In genomic region chr1:179042087-179042486, GRCh38 we compare ENCODE assay signal across 1 cellular context.
TF ChIP-seq lines count a peak whose summit lies in the region.

No MANE protein-coding gene starts in this region.

TF ChIP-seq in IMR-90, 13 proteins besides CTCF, POLR2A, EP300 and RAD21:
- TF ChIP-seq, protein P1, sequence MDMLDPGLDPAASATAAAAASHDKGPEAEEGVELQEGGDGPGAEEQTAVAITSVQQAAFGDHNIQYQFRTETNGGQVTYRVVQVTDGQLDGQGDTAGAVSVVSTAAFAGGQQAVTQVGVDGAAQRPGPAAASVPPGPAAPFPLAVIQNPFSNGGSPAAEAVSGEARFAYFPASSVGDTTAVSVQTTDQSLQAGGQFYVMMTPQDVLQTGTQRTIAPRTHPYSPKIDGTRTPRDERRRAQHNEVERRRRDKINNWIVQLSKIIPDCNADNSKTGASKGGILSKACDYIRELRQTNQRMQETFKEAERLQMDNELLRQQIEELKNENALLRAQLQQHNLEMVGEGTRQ (IDR thresholded peaks at IDR 0.05; ENCODE audit: low read depth, low read length): no peak
- TF ChIP-seq MAFK (IDR thresholded peaks at IDR 0.05; ENCODE audit: low read depth, low read length) (no peak), RFX5 (IDR thresholded peaks at IDR 0.05; ENCODE audit: low read depth, low read length) (no peak), RCOR1 (IDR thresholded peaks at IDR 0.05; ENCODE audit: insufficient replicate concordance, low read length) (no peak), FOS (IDR thresholded peaks at IDR 0.05; ENCODE audit: low read depth, low read length) (no peak), NFE2L2 (IDR thresholded peaks at IDR 0.05; ENCODE audit: low read depth, low read length) (no peak), CEBPB (IDR thresholded peaks at IDR 0.05; ENCODE audit: low read depth, low read length) (no peak), BHLHE40 (IDR thresholded peaks at IDR 0.05; ENCODE audit: low read depth, low read length) (no peak), MAZ (IDR thresholded peaks at IDR 0.05; ENCODE audit: borderline replicate concordance, low read depth, low read length) (no peak), MXI1 (IDR thresholded peaks at IDR 0.05; ENCODE audit: borderline replicate concordance, low read depth, low read length) (no peak), SMC3 (IDR thresholded peaks at IDR 0.05; ENCODE audit: low read depth, low read length) (no peak), CHD1 (IDR thresholded peaks at IDR 0.05; ENCODE audit: low read depth, low read length) (no peak)
- TF ChIP-seq, protein P2, sequence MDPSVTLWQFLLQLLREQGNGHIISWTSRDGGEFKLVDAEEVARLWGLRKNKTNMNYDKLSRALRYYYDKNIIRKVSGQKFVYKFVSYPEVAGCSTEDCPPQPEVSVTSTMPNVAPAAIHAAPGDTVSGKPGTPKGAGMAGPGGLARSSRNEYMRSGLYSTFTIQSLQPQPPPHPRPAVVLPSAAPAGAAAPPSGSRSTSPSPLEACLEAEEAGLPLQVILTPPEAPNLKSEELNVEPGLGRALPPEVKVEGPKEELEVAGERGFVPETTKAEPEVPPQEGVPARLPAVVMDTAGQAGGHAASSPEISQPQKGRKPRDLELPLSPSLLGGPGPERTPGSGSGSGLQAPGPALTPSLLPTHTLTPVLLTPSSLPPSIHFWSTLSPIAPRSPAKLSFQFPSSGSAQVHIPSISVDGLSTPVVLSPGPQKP (IDR thresholded peaks at IDR 0.05; ENCODE audit: borderline replicate concordance, low read depth, low read length): no peak
